17 cellular contexts compared by ENCODE assay signal in genomic region chr5:123273984-123274383, GRCh38.
DNase-seq lines count a peak whose midpoint lies in the region; ATAC-seq and TF ChIP-seq lines count a peak whose summit lies in the region.
"Had no signal": no experiment of that assay in that cellular context is flagged by ENCODE, and none has a peak within 500 bp of the region (broad histone marks: within the 10 kb centered on the region; RNA-seq: fewer than 3 reads in every experiment).

No MANE protein-coding gene starts in this region.

- H3K36me3 ChIP-seq in SJCRH30: no peaks in the 10 kb centered on the region
- H3K36me3 ChIP-seq: colonic mucosa had no signal

- no peaks in the 10 kb centered on the region for H3K27me3 ChIP-seq in SJCRH30
- H3K27me3 ChIP-seq: colonic mucosa had no signal

- ATAC-seq in GM18511 (IDR thresholded peaks at IDR 0.05; ENCODE audit: unreplicated experiment) (no peak), GM19324 (IDR thresholded peaks at IDR 0.05; ENCODE audit: low FRiP score, unreplicated experiment) (no peak)
- ATAC-seq: activated CD4-positive, alpha-beta T cell treated with anti-CD3 and anti-CD28 coated beads for 36 hours; T-helper 17 cell had no signal

- DNase-seq in M059J (ENCODE audit: low read depth) (peak; percentile 17), myocyte (ENCODE audit: low read depth) (peak; percentile 24), 8988T (no peak), SJCRH30 (no peak)
- DNase-seq: activated CD4-positive, alpha-beta T cell treated with anti-CD3 and anti-CD28 coated beads for 36 hours; activated gamma-delta T cell treated with Interleukin-2 at 50 U/mL for 16 hours; colonic mucosa; NCI-H1436 treated with DMSO at 0.1 percent for 48 hours; NK-92 treated with Interleukin-12 subunit alpha and Interleukin-12 subunit beta, amount 100 ng/mL, for 24 hours; Right ventricle myocardium superior; T-helper 17 cell had no signal

- H3K27ac ChIP-seq in C4-2B (no peak overlapping the region), SJCRH30 (no peak overlapping the region)
- H3K27ac ChIP-seq: colonic mucosa, KMS-11, skin epidermis had no signal

- peaks cover 13% of the 10 kb centered on the region for H3K27me3 Mint-ChIP-seq in brain
- H3K27me3 Mint-ChIP-seq: activated CD4-positive, alpha-beta T cell treated with anti-CD3 and anti-CD28 coated beads for 36 hours had no signal

- no peak overlapping the region for H3K4me3 ChIP-seq in SJCRH30
- H3K4me3 ChIP-seq: colonic mucosa, skin epidermis had no signal

- no peak overlapping the region for H3K27ac Mint-ChIP-seq in brain
- H3K27ac Mint-ChIP-seq: activated CD4-positive, alpha-beta T cell treated with anti-CD3 and anti-CD28 coated beads for 36 hours; T-helper 17 cell had no signal

- H3K4me3 Mint-ChIP-seq in brain: no peak overlapping the region
- H3K4me3 Mint-ChIP-seq: activated CD4-positive, alpha-beta T cell treated with anti-CD3 and anti-CD28 coated beads for 36 hours; T-helper 17 cell had no signal

- TF ChIP-seq CTCF in C4-2B (conservative IDR thresholded peaks at IDR 0.05) (peak; percentile 38), brain (conservative IDR thresholded peaks at IDR 0.05) (peak; percentile 39 to 60)

- H3K36me3 Mint-ChIP-seq in brain: no peaks in the 10 kb centered on the region

- H3K4me1 Mint-ChIP-seq in brain: no peaks in the 10 kb centered on the region
- H3K4me1 Mint-ChIP-seq: activated CD4-positive, alpha-beta T cell treated with anti-CD3 and anti-CD28 coated beads for 36 hours; T-helper 17 cell had no signal

- H3K9me3 ChIP-seq in SJCRH30 (replicated peaks): no peaks in the 10 kb centered on the region
- H3K9me3 ChIP-seq: colonic mucosa had no signal

- H3K4me1 ChIP-seq in SJCRH30: no peaks in the 10 kb centered on the region
- H3K4me1 ChIP-seq: colonic mucosa had no signal

- H3K9me3 Mint-ChIP-seq in brain: no peaks in the 10 kb centered on the region

Comparison
In these comparisons a context has a peak if more than half of its experiments do, and no peak if none do; other contexts are left out.
1. DNase-seq: peak in M059J (single experiment) and myocyte (single experiment); none in 8988T (single experiment) and SJCRH30 (0 of 2).